7 cellular contexts compared by ENCODE assay signal in genomic region chr17:75869282-75870141, GRCh38. TPM values are rescaled to one million over a fixed set of nuclear protein-coding genes. Genes with fewer than 3 reads are reported as not detected.
A peak's percentile ranks its signal among the peaks of the same experiment; 100 is the strongest.
DNase-seq lines count a peak whose midpoint lies in the region; ATAC-seq and TF ChIP-seq lines count a peak whose summit lies in the region.
"Had no signal": no experiment of that assay in that cellular context is flagged by ENCODE, and none has a peak within 500 bp of the region (broad histone marks: within the 10 kb centered on the region; RNA-seq: fewer than 3 reads in every experiment).

No MANE protein-coding gene starts in this region.

- no peaks in the 10 kb centered on the region for H3K36me3 Mint-ChIP-seq in activated T-cell treated with anti-CD3 and anti-CD28 coated beads, Interleukin-2, amount 50 U/mL, for 4 hours (ENCODE audit: insufficient read depth)

- H3K4me3 ChIP-seq in fibroblast of lung (replicated peaks in 1 of 4; ENCODE audit: control extremely low read depth in 1 of 4, insufficient read depth in 1 of 4, low read depth in 3 of 4, low read length in 4 of 4) (peak overlapping the region in 3 of 4 experiments; percentile 3 to 32 (median 4)), skeletal muscle tissue (ENCODE audit: low read length in 3 of 3) (peak overlapping the region in 1 of 3 donors; percentile 22)

- no peak for TF ChIP-seq CTCF in fibroblast of lung (conservative IDR thresholded peaks at IDR 0.05 in 1 of 2, IDR thresholded peaks at IDR 0.05 in 1 of 2; ENCODE audit: low read depth in 1 of 2, low read length in 2 of 2)

- H3K27ac ChIP-seq in fibroblast of lung (ENCODE audit: insufficient read depth, low read length) (peak overlapping the region; percentile 88), skeletal muscle tissue (ENCODE audit: low read depth, low read length) (peak overlapping the region; percentile 81)

- H3K27me3 ChIP-seq in fibroblast of lung (ENCODE audit: control insufficient read depth, insufficient read depth, low read length) (no peaks in the 10 kb centered on the region), skeletal muscle tissue (ENCODE audit: control insufficient read depth in 3 of 3, insufficient read depth in 3 of 3, low read length in 3 of 3) (no peaks in the 10 kb centered on the region)

- H2AFZ ChIP-seq in fibroblast of lung (ENCODE audit: low read length): peak overlapping the region; percentile 74

- no peaks in the 10 kb centered on the region for H3K9me3 ChIP-seq in fibroblast of lung (ENCODE audit: control insufficient read depth, insufficient read depth, low read depth, low read length)
- H3K9me3 ChIP-seq in skeletal muscle tissue (ENCODE audit: control insufficient read depth in 3 of 3, low read length in 3 of 3): no peaks in the 10 kb centered on the region

- no peaks in the 10 kb centered on the region for H4K20me1 ChIP-seq in fibroblast of lung (ENCODE audit: control insufficient read depth, extremely low read depth, insufficient read depth, low read length)

- peak overlapping the region; percentile 77 for H3K4me2 ChIP-seq in fibroblast of lung (ENCODE audit: extremely low read depth, insufficient read depth, low read length)

- H3K4me1 Mint-ChIP-seq in activated T-cell treated with anti-CD3 and anti-CD28 coated beads, Interleukin-2, amount 50 U/mL, for 4 hours (ENCODE audit: low read depth): peaks cover 26% of the 10 kb centered on the region

- H3K4me1 ChIP-seq in fibroblast of lung (ENCODE audit: control insufficient read depth, extremely low read depth, insufficient read depth, low read length) (peaks cover 16% of the 10 kb centered on the region), skeletal muscle tissue (ENCODE audit: control insufficient read depth in 3 of 3, insufficient read depth in 3 of 3, low read length in 3 of 3) (peaks cover 39 to 41% (median 41%) of the 10 kb centered on the region in 3 donors)

- H3K36me3 ChIP-seq in fibroblast of lung (ENCODE audit: control insufficient read depth, insufficient read depth, low read length) (no peaks in the 10 kb centered on the region), skeletal muscle tissue (ENCODE audit: control insufficient read depth in 3 of 3, insufficient read depth in 3 of 3, low read length in 3 of 3) (peaks cover 0 to 6% (median 1%) of the 10 kb centered on the region in 3 donors)

- H3K9ac ChIP-seq in fibroblast of lung (ENCODE audit: insufficient read depth, low read length) (peak overlapping the region; percentile 48), skeletal muscle tissue (ENCODE audit: low read depth in 1 of 3, low read length in 3 of 3) (peak overlapping the region; percentile 46 to 62 (median 51))

- DNase-seq in NCI-H1092 treated with DMSO at 0.1 percent for 48 hours (lab: John Stamatoyannopoulos, UW): peak; percentile 62
- peak; percentile 40 to 83 for DNase-seq in fibroblast of lung (ENCODE audit: low read depth in 2 of 2)
- DNase-seq in SW 1271 (lab: John Stamatoyannopoulos, UW): no peak
- DNase-seq in activated gamma-delta T cell treated with Interleukin-2 at 50 U/mL for 16 hours: no peak
- no peak for DNase-seq in activated T-cell treated with anti-CD3 and anti-CD28 coated beads, Interleukin-2, amount 50 U/mL, for 4 hours

- H3K79me2 ChIP-seq in fibroblast of lung (ENCODE audit: control insufficient read depth, insufficient read depth, low read length): no peaks in the 10 kb centered on the region

- ATAC-seq in activated T-cell treated with anti-CD3 and anti-CD28 coated beads, Interleukin-2, amount 50 U/mL, for 4 hours: no peak

- no peaks in the 10 kb centered on the region for H3K9me3 Mint-ChIP-seq in activated T-cell treated with anti-CD3 and anti-CD28 coated beads, Interleukin-2, amount 50 U/mL, for 4 hours
- H3K9me3 Mint-ChIP-seq: activated T-helper 1 cell treated with anti-CD3 and anti-CD28 coated beads, Interleukin-12 subunit alpha, Interleukin-12 subunit beta, Interleukin-2, Interleukin-4 antibody, amounts not matched to agents 30 ng/mL and 10 ng/mL and 1 ng/mL, durations not matched to agents 14 hours and 24 hours and 36 hours had no signal

- H3K27me3 Mint-ChIP-seq in activated T-cell treated with anti-CD3 and anti-CD28 coated beads, Interleukin-2, amount 50 U/mL, for 4 hours (ENCODE audit: low read depth): no peaks in the 10 kb centered on the region

- H3K4me3 Mint-ChIP-seq in activated T-cell treated with anti-CD3 and anti-CD28 coated beads, Interleukin-2, amount 50 U/mL, for 4 hours: no peak overlapping the region
- H3K4me3 Mint-ChIP-seq: activated T-helper 1 cell treated with anti-CD3 and anti-CD28 coated beads, Interleukin-12 subunit alpha, Interleukin-12 subunit beta, Interleukin-2, Interleukin-4 antibody, amounts not matched to agents 30 ng/mL and 10 ng/mL and 1 ng/mL, durations not matched to agents 14 hours and 24 hours and 36 hours had no signal

RNA-seq across cellular contexts. Expression of gene TRIM47, which starts 8.9 kb away (rescaled TPM):
- total RNA-seq in fibroblast of lung (16.0 and 18.2 TPM in 2 replicates), skeletal muscle tissue (23.5 TPM)
- polyA plus RNA-seq in fibroblast of lung: 2.2 and 4.8 TPM in 2 replicates
- 4.4 and 10.9 TPM in 2 replicates for polyA plus RNA-seq in fibroblast of lung (2012)
- polyA minus RNA-seq in fibroblast of lung (ENCODE audit: low replicate concordance): 7.7 and 13.2 TPM in 2 replicates
- 10 to 100 TPM; 12.8 to 18.1 (median 14.5) TPM for total RNA-seq in activated T-cell treated with anti-CD3 and anti-CD28 coated beads, Interleukin-2, amount 50 U/mL, for 4 hours

RNA-seq across cellular contexts. Expression of gene WBP2, which starts 14.4 kb away (rescaled TPM):
- 20.5 and 39.5 TPM in 2 replicates for total RNA-seq in fibroblast of lung
- polyA plus RNA-seq in fibroblast of lung: 53.4 and 56.1 TPM in 2 replicates
- polyA plus RNA-seq in fibroblast of lung (2012): 84.6 and 92.3 TPM in 2 replicates
- 56.6 and 62.7 TPM in 2 replicates for polyA minus RNA-seq in fibroblast of lung (ENCODE audit: low replicate concordance)
- total RNA-seq in skeletal muscle tissue: 17.7 TPM
- total RNA-seq in activated T-cell treated with anti-CD3 and anti-CD28 coated beads, Interleukin-2, amount 50 U/mL, for 4 hours: 10 to 100 TPM; 31.0 to 47.8 (median 44.5) TPM

RNA-seq across cellular contexts. Expression of gene UNC13D, which starts 25.3 kb away (rescaled TPM):
- total RNA-seq in fibroblast of lung (1.5 TPM in 2 replicates), skeletal muscle tissue (1.6 TPM)
- 0.12 and 0.22 TPM in 2 replicates for polyA plus RNA-seq in fibroblast of lung
- 0.10 and 0.16 TPM in 2 replicates for polyA plus RNA-seq in fibroblast of lung (2012)
- polyA minus RNA-seq in fibroblast of lung (ENCODE audit: low replicate concordance): 1.1 TPM in 1 of 2 replicates, not detected in the other
- 100 to 1,000 TPM; 122 to 146 (median 124) TPM for total RNA-seq in activated T-cell treated with anti-CD3 and anti-CD28 coated beads, Interleukin-2, amount 50 U/mL, for 4 hours

RNA-seq across cellular contexts. Expression of gene TRIM65, which starts 27.2 kb away (rescaled TPM):
- 15.9 and 17.2 TPM in 2 replicates for total RNA-seq in fibroblast of lung
- polyA plus RNA-seq in fibroblast of lung: 4.3 TPM in 2 replicates
- 8.2 and 8.6 TPM in 2 replicates for polyA plus RNA-seq in fibroblast of lung (2012)
- polyA minus RNA-seq in fibroblast of lung (ENCODE audit: low replicate concordance): 6.8 and 11.5 TPM in 2 replicates
- total RNA-seq in skeletal muscle tissue: 20.4 TPM
- total RNA-seq in activated T-cell treated with anti-CD3 and anti-CD28 coated beads, Interleukin-2, amount 50 U/mL, for 4 hours: 10 to 100 TPM; 35.3 to 46.9 (median 43.7) TPM

RNA-seq across cellular contexts. Expression of gene MRPL38, which starts 35.2 kb away (rescaled TPM):
- total RNA-seq in fibroblast of lung (30.8 and 36.0 TPM in 2 replicates), skeletal muscle tissue (32.9 TPM)
- 19.3 and 29.7 TPM in 2 replicates for polyA plus RNA-seq in fibroblast of lung
- 28.1 and 51.3 TPM in 2 replicates for polyA plus RNA-seq in fibroblast of lung (2012)
- 57.4 and 86.3 TPM in 2 replicates for polyA minus RNA-seq in fibroblast of lung (ENCODE audit: low replicate concordance)
- total RNA-seq in activated T-cell treated with anti-CD3 and anti-CD28 coated beads, Interleukin-2, amount 50 U/mL, for 4 hours: 100 to 1,000 TPM; 203 to 227 (median 218) TPM

Comparison
In these comparisons a context has a peak if more than half of its experiments do, and no peak if none do; other contexts are left out.
1. DNase-seq: peak in NCI-H1092 treated with DMSO at 0.1 percent for 48 hours (single experiment) and fibroblast of lung (2 of 2); none in SW 1271 (0 of 2), activated gamma-delta T cell treated with Interleukin-2 at 50 U/mL for 16 hours (single experiment) and activated T-cell treated with anti-CD3 and anti-CD28 coated beads, Interleukin-2, amount 50 U/mL, for 4 hours (single experiment).
2. RNA of gene UNC13D, which starts 25.3 kb away (total RNA-seq): 122 to 146 TPM in activated T-cell treated with anti-CD3 and anti-CD28 coated beads, Interleukin-2, amount 50 U/mL, for 4 hours; 1.6 TPM in skeletal muscle tissue (single experiment) and 1.5 TPM in fibroblast of lung; every median in the first group is over 10 times any median in the second.